In genomic region chr12:50419112-50419909, GRCh38 we compare ENCODE assay signal across 22 cellular contexts. TPM values are rescaled to one million over a fixed set of nuclear protein-coding genes. Genes with fewer than 3 reads are reported as not detected.
A peak's percentile ranks its signal among the peaks of the same experiment; 100 is the strongest.
DNase-seq lines count a peak whose midpoint lies in the region; ATAC-seq and TF ChIP-seq lines count a peak whose summit lies in the region.
"Had no signal": no experiment of that assay in that cellular context is flagged by ENCODE, and none has a peak within 500 bp of the region (broad histone marks: within the 10 kb centered on the region; RNA-seq: fewer than 3 reads in every experiment).

No MANE protein-coding gene starts in this region.

- WGBS in right cardiac atrium, result 79% methylated on average over 5 of the region's 5 CpGs

- H3K4me3 ChIP-seq in right cardiac atrium (ENCODE audit: low read length), result no peak overlapping the region
- no peak overlapping the region for H3K4me3 ChIP-seq in effector memory CD4-positive, alpha-beta T cell (ENCODE audit: insufficient read depth, low read depth, low read length, poor library complexity, severe bottlenecking)
- no peak overlapping the region for H3K4me3 ChIP-seq in dorsolateral prefrontal cortex
- H3K4me3 ChIP-seq: gastrocnemius medialis, GM12878 had no signal

- no peaks in the 10 kb centered on the region for H3K27me3 Mint-ChIP-seq in WTC11 (ENCODE audit: low read depth)
- H3K27me3 Mint-ChIP-seq: activated CD4-positive, alpha-beta T cell treated with anti-CD3 and anti-CD28 coated beads, Interleukin-2, amount 10 ng/mL, durations not matched to agents 7 days and 5 days had no signal

- H3K27ac ChIP-seq in right cardiac atrium (ENCODE audit: low read length) (peak overlapping the region; percentile 27), dorsolateral prefrontal cortex (no peak overlapping the region)
- no peak overlapping the region for H3K27ac ChIP-seq in effector memory CD4-positive, alpha-beta T cell (ENCODE audit: insufficient read depth, low read length, poor library complexity, severe bottlenecking)
- H3K27ac ChIP-seq: C4-2B had no signal

- H3K27me3 ChIP-seq in right cardiac atrium (ENCODE audit: control insufficient read depth, insufficient read depth) (no peaks in the 10 kb centered on the region), dorsolateral prefrontal cortex (no peaks in the 10 kb centered on the region)
- no peaks in the 10 kb centered on the region for H3K27me3 ChIP-seq in effector memory CD4-positive, alpha-beta T cell (replicated peaks; ENCODE audit: control insufficient read depth, insufficient read depth, low read length, poor library complexity, severe bottlenecking)
- H3K27me3 ChIP-seq: gastrocnemius medialis had no signal

- H3K36me3 Mint-ChIP-seq in WTC11, result peaks cover 12% of the 10 kb centered on the region; the same call in 1 of the 2 replicates

- CTCF ChIA-PET in WTC11 (lab: Charles Lee), result no interaction called here

- POLR2A ChIA-PET in WTC11 (lab: Charles Lee), result no interaction called here

- no peak for DNase-seq in right cardiac atrium
- DNase-seq in Right ventricle myocardium superior, result no peak
- no peak for DNase-seq in WTC11 (ENCODE audit: low spot score)
- DNase-seq in iris pigment epithelial cell (ENCODE audit: low read depth), result peak; percentile 49
- DNase-seq in effector memory CD4-positive, alpha-beta T cell, result no peak
- no peak for DNase-seq in SKM-1 treated with dmso at 0.1 percent for 144 hours (lab: John Stamatoyannopoulos, UW; ENCODE audit: unreplicated experiment)
- no peak for DNase-seq in dorsolateral prefrontal cortex
- DNase-seq: activated CD4-positive, alpha-beta T cell treated with anti-CD3 and anti-CD28 coated beads, Interleukin-2, amount 10 ng/mL, durations not matched to agents 7 days and 5 days; activated CD8-positive, alpha-beta memory T cell treated with anti-CD3 and anti-CD28 coated beads, Interleukin-2, amount 50 U/mL, for 48 hours; amniotic stem cell; gastrocnemius medialis; NCI-H1436; NCI-H2171; NCI-H526 treated with DMSO at 0.1 percent for 48 hours; stimulated activated CD4-positive, alpha-beta T cell treated with anti-CD3 and anti-CD28 coated beads, Interleukin-4, amount 100 ng/mL, for 4 hours had no signal

- no peaks in the 10 kb centered on the region for H3K36me3 ChIP-seq in effector memory CD4-positive, alpha-beta T cell (ENCODE audit: control insufficient read depth, insufficient read depth, low read length)

- peak overlapping the region; percentile 45 for H3K27ac Mint-ChIP-seq in WTC11
- H3K27ac Mint-ChIP-seq: activated CD4-positive, alpha-beta T cell treated with anti-CD3 and anti-CD28 coated beads, Interleukin-2, amount 10 ng/mL, durations not matched to agents 7 days and 5 days; T-helper 1 cell treated with Interleukin-12 subunit alpha and Interleukin-12 subunit beta and Interleukin-4 antibody, amounts not matched to agents 30 μg/mL and 1 μg/mL, for 36 hours had no signal

- intact Hi-C loops in right cardiac atrium (cut with DNase I), result no loop called here
- intact Hi-C loops in Right ventricle myocardium superior (cut with DNase I), result no loop called here
- intact Hi-C loops in dorsolateral prefrontal cortex (cut with DNase I), result no loop called here

- peaks cover 3% of the 10 kb centered on the region for H3K4me1 ChIP-seq in right cardiac atrium (ENCODE audit: control insufficient read depth, insufficient read depth, low read length)
- H3K4me1 ChIP-seq in effector memory CD4-positive, alpha-beta T cell (ENCODE audit: control insufficient read depth, insufficient read depth, low read length, poor library complexity, severe bottlenecking), result no peaks in the 10 kb centered on the region

- peaks cover 19% of the 10 kb centered on the region for H3K4me1 Mint-ChIP-seq in WTC11

- H3K9me3 ChIP-seq in right cardiac atrium (ENCODE audit: control insufficient read depth, low read length), result no peaks in the 10 kb centered on the region
- H3K9me3 ChIP-seq in effector memory CD4-positive, alpha-beta T cell (ENCODE audit: control insufficient read depth, low read length), result no peaks in the 10 kb centered on the region
- H3K9me3 ChIP-seq: gastrocnemius medialis had no signal

- H3K9me3 Mint-ChIP-seq in WTC11, result no peaks in the 10 kb centered on the region
- H3K9me3 Mint-ChIP-seq: activated CD4-positive, alpha-beta T cell treated with anti-CD3 and anti-CD28 coated beads, Interleukin-2, amount 10 ng/mL, durations not matched to agents 7 days and 5 days; T-helper 1 cell treated with Interleukin-12 subunit alpha and Interleukin-12 subunit beta and Interleukin-4 antibody, amounts not matched to agents 30 μg/mL and 1 μg/mL, for 36 hours had no signal

- H3K4me3 Mint-ChIP-seq in WTC11, result no peak overlapping the region
- H3K4me3 Mint-ChIP-seq: activated CD4-positive, alpha-beta T cell treated with anti-CD3 and anti-CD28 coated beads, Interleukin-2, amount 10 ng/mL, durations not matched to agents 7 days and 5 days; T-helper 1 cell treated with Interleukin-12 subunit alpha and Interleukin-12 subunit beta and Interleukin-4 antibody, amounts not matched to agents 30 μg/mL and 1 μg/mL, for 36 hours had no signal

- TF ChIP-seq CTCF in WTC11 (IDR thresholded peaks at IDR 0.05) (no peak), dorsolateral prefrontal cortex (IDR thresholded peaks at IDR 0.05 in 54 of 56, conservative IDR thresholded peaks at IDR 0.05 in 2 of 56; ENCODE audit: low read depth in 1 of 56, partially characterized antibody in 56 of 56) (no peak)

- ATAC-seq in right cardiac atrium, result no peak
- ATAC-seq in Right ventricle myocardium superior (ENCODE audit: poor library complexity), result no peak
- ATAC-seq in WTC11, result 0 out of 2 replicates have a peak, but pooled peaks have one; percentile 18
- ATAC-seq in HG02870 (IDR thresholded peaks at IDR 0.05; ENCODE audit: unreplicated experiment), result no peak
- ATAC-seq: gastrocnemius medialis, GM12878 had no signal

TF ChIP-seq in WTC11, 78 proteins besides CTCF, POLR2A, EP300 and RAD21:
- TF ChIP-seq IRF1 (CRISPR knock-in tag; IDR thresholded peaks at IDR 0.05) (no peak), ZNF121 (CRISPR knock-in tag; IDR thresholded peaks at IDR 0.05) (peak; percentile 86)

RNA-seq across cellular contexts. Expression of gene LARP4, which starts 18.6 kb away (rescaled TPM):
- total RNA-seq in right cardiac atrium (10 to 100 TPM; 54.5 to 75.4 (median 62.7) TPM), Right ventricle myocardium superior (58.5 TPM), WTC11 (2021) (64.3 to 73.9 TPM (median 73.0 TPM) in 3 replicates), dorsolateral prefrontal cortex (10 to 100 TPM; 44.6 to 88.8 (median 56.4) TPM)
- polyA plus RNA-seq in right cardiac atrium, result 12.3 TPM

RNA-seq across cellular contexts. Expression of gene FAM186A, which starts 22.9 kb away (rescaled TPM):
- not detected for total RNA-seq in right cardiac atrium
- polyA plus RNA-seq in right cardiac atrium, result 0.02 TPM
- not detected for total RNA-seq in Right ventricle myocardium superior
- total RNA-seq in WTC11 (2021), result not detected in 3 replicates
- total RNA-seq in dorsolateral prefrontal cortex, result not detected
- total RNA-seq: activated CD4-positive, alpha-beta T cell treated with anti-CD3 and anti-CD28 coated beads, Interleukin-2, amount 10 ng/mL, durations not matched to agents 7 days and 5 days; cardiac septum; dermis microvascular lymphatic vessel endothelial cell; gastrocnemius medialis; GM12878; OCI-LY7 had no signal
